14 cellular contexts compared by ENCODE assay signal in genomic region chr15:63166219-63166618, GRCh38. TPM values are rescaled to one million over a fixed set of nuclear protein-coding genes. Genes with fewer than 3 reads are reported as not detected.
A peak's percentile ranks its signal among the peaks of the same experiment; 100 is the strongest.
DNase-seq lines count a peak whose midpoint lies in the region; ATAC-seq and TF ChIP-seq lines count a peak whose summit lies in the region.
"Had no signal": no experiment of that assay in that cellular context is flagged by ENCODE, and none has a peak within 500 bp of the region (broad histone marks: within the 10 kb centered on the region; RNA-seq: fewer than 3 reads in every experiment).

No MANE protein-coding gene starts in this region.

- no peak overlapping the region for H2BK20ac ChIP-seq in H9 (ENCODE audit: low read depth, low read length, poor library complexity, severe bottlenecking)

- H3K27me3 ChIP-seq in CD4-positive, alpha-beta T cell (ENCODE audit: control insufficient read depth, insufficient read depth, low read length) = no peaks in the 10 kb centered on the region
- H3K27me3 ChIP-seq in H9 (ENCODE audit: insufficient read depth, low read length) = no peaks in the 10 kb centered on the region
- no peaks in the 10 kb centered on the region for H3K27me3 ChIP-seq in PC-3 (ENCODE audit: low read length)
- H3K27me3 ChIP-seq in dorsolateral prefrontal cortex = no peaks in the 10 kb centered on the region
- H3K27me3 ChIP-seq: hepatocyte had no signal

- H2BK15ac ChIP-seq in H9 (ENCODE audit: low read depth, low read length) = no peak overlapping the region

- H3K4ac ChIP-seq in H9 (ENCODE audit: low read depth, low read length) = no peak overlapping the region

- no peak overlapping the region for H3K27ac Mint-ChIP-seq in CD4-positive, alpha-beta T cell
- H3K27ac Mint-ChIP-seq in H9 = peak overlapping the region in 2 of 3 experiments; percentile 23 to 47; a peak in 1 of 7 replicates
- H3K27ac Mint-ChIP-seq: CD8-positive, alpha-beta T cell had no signal

- peak; percentile 37 for ATAC-seq in CD4-positive, alpha-beta T cell (ENCODE audit: poor library complexity)
- ATAC-seq in PC-3 = peak; percentile 65
- ATAC-seq in GM18867 (IDR thresholded peaks at IDR 0.05; ENCODE audit: unreplicated experiment) = no peak
- ATAC-seq: CD8-positive, alpha-beta T cell had no signal

- no peaks in the 10 kb centered on the region for H3K79me1 ChIP-seq in H9 (ENCODE audit: insufficient read depth, low read depth, low read length, poor library complexity, severe bottlenecking)

- H3F3A ChIP-seq in PC-3 (ENCODE audit: low read length, unreplicated experiment) = no peaks in the 10 kb centered on the region

- no peak overlapping the region for H4K91ac ChIP-seq in H9 (ENCODE audit: insufficient read length, low read depth, low read length)

- no peak overlapping the region for H2AFZ ChIP-seq in H9 (ENCODE audit: low read length)
- H2AFZ ChIP-seq in PC-3 (ENCODE audit: low read length) = no peak overlapping the region
- H2AFZ ChIP-seq: hepatocyte had no signal

- TF ChIP-seq CTCF in CD4-positive, alpha-beta T cell (IDR thresholded peaks at IDR 0.05) = peak; percentile 38
- peak; percentile 15; the same call in 1 of the 3 replicates for TF ChIP-seq CTCF in H9 (conservative IDR thresholded peaks at IDR 0.05)
- TF ChIP-seq CTCF in PC-3 (conservative IDR thresholded peaks at IDR 0.05; ENCODE audit: low read depth, low read length) = peak; percentile 52
- peak; percentile 20 for TF ChIP-seq CTCF in fibroblast of mammary gland (conservative IDR thresholded peaks at IDR 0.05; ENCODE audit: control insufficient read depth, insufficient read depth, low read depth, low read length)
- TF ChIP-seq CTCF in dorsolateral prefrontal cortex (IDR thresholded peaks at IDR 0.05 in 54 of 56, conservative IDR thresholded peaks at IDR 0.05 in 2 of 56; ENCODE audit: low read depth in 1 of 56, partially characterized antibody in 56 of 56) = peak in 1 of 56 donors; percentile 13

- no peaks in the 10 kb centered on the region; the same call in 1 of the 2 replicates for H3K4me1 ChIP-seq in H9 (ENCODE audit: insufficient read depth, low read length)
- H3K4me1 ChIP-seq in PC-3 (ENCODE audit: insufficient read depth, low read length) = no peaks in the 10 kb centered on the region

- no peak overlapping the region for H3K4me3 Mint-ChIP-seq in CD4-positive, alpha-beta T cell
- no peak overlapping the region for H3K4me3 Mint-ChIP-seq in H9
- H3K4me3 Mint-ChIP-seq: CD8-positive, alpha-beta T cell had no signal

- peaks cover 5% of the 10 kb centered on the region for H3K4me1 Mint-ChIP-seq in CD4-positive, alpha-beta T cell (ENCODE audit: low read depth)
- peaks cover 7 to 14% of the 10 kb centered on the region in 2 experiments for H3K4me1 Mint-ChIP-seq in H9

- H3K23me2 ChIP-seq in H9 (ENCODE audit: insufficient read length, low read depth, low read length, poor library complexity, severe bottlenecking) = no peaks in the 10 kb centered on the region

- no peak overlapping the region for H3K14ac ChIP-seq in H9 (ENCODE audit: insufficient read depth, low read length)

- H3K79me2 ChIP-seq in H9 (ENCODE audit: insufficient read depth, low read length) (no peaks in the 10 kb centered on the region), PC-3 (ENCODE audit: low read length) (no peaks in the 10 kb centered on the region)
- H3K79me2 ChIP-seq: hepatocyte had no signal

- POLR2A ChIA-PET in CD4-positive, alpha-beta T cell (lab: Charles Lee) = interaction anchor here (0.6 to 1.9 kb wide), 8 partner anchors 9 to 235 kb away, joined by 3 to 8 read pairs (median 3); partner anchors contain the start of gene RPS27L
- POLR2A ChIA-PET in PC-3 (lab: Charles Lee; ENCODE audit: unreplicated experiment) = interaction anchor here (0.6 kb wide), 1 partner anchor 74 kb away, joined by 24 read pairs; no protein-coding TSS in a partner anchor

- H3T11ph ChIP-seq in H9 (ENCODE audit: low read length) = no peak overlapping the region

- H3K4me2 ChIP-seq in H9 (ENCODE audit: insufficient read depth, insufficient read length, low read length) (no peak overlapping the region), PC-3 (ENCODE audit: low read length) (no peak overlapping the region)
- H3K4me2 ChIP-seq: hepatocyte, smooth muscle cell had no signal

- H4K5ac ChIP-seq in H9 (ENCODE audit: insufficient read length, low read depth, low read length) = no peak overlapping the region

- CTCF ChIA-PET in CD4-positive, alpha-beta T cell (lab: Charles Lee) = interaction anchor here (0.6 to 1.5 kb wide), 7 partner anchors 26 to 122 kb away, joined by 3 to 6 read pairs (median 3); no protein-coding TSS in a partner anchor
- CTCF ChIA-PET in PC-3 (lab: Charles Lee) = interaction anchor here (0.6 to 0.7 kb wide), 2 partner anchors 68 to 95 kb away, joined by 3 to 4 read pairs; no protein-coding TSS in a partner anchor

- H4K8ac ChIP-seq in H9 (replicated peaks; ENCODE audit: insufficient read length, low read depth, low read length) = no peak overlapping the region

- no peak overlapping the region for H2AK5ac ChIP-seq in H9 (ENCODE audit: insufficient read length, low read length)

- H3K36me3 Mint-ChIP-seq in CD4-positive, alpha-beta T cell (ENCODE audit: low read depth) = no peaks in the 10 kb centered on the region
- no peaks in the 10 kb centered on the region for H3K36me3 Mint-ChIP-seq in H9 (ENCODE audit: insufficient read depth in 1 of 3, low read depth in 3 of 3)
- H3K36me3 Mint-ChIP-seq: CD8-positive, alpha-beta T cell had no signal

- H2BK120ac ChIP-seq in H9 (ENCODE audit: low read depth, low read length, poor library complexity, severe bottlenecking) = no peak overlapping the region

- H3K9me3 Mint-ChIP-seq in CD4-positive, alpha-beta T cell = no peaks in the 10 kb centered on the region
- no peaks in the 10 kb centered on the region for H3K9me3 Mint-ChIP-seq in H9
- H3K9me3 Mint-ChIP-seq: CD8-positive, alpha-beta T cell had no signal

- H4K20me1 ChIP-seq in H9 (ENCODE audit: control insufficient read depth, insufficient read depth, insufficient read length) (no peaks in the 10 kb centered on the region), PC-3 (ENCODE audit: low read length) (no peaks in the 10 kb centered on the region)

- H3K27me3 Mint-ChIP-seq in CD4-positive, alpha-beta T cell = no peaks in the 10 kb centered on the region
- H3K27me3 Mint-ChIP-seq in H9 (ENCODE audit: low read depth) = no peaks in the 10 kb centered on the region

- no peaks in the 10 kb centered on the region for H3K36me3 ChIP-seq in PC-3 (ENCODE audit: low read depth, low read length)

- no CpG with 5 or more reads among the region's 2 CpGs for WGBS in H9 (ENCODE audit: extremely low coverage, insufficient read length, low lambda C conversion rate)

- H3K56ac ChIP-seq in H9 (ENCODE audit: insufficient read length, low read depth, low read length) = no peak overlapping the region

- no peak overlapping the region for H2BK5ac ChIP-seq in H9 (ENCODE audit: insufficient read length, low read length)

- H3K23ac ChIP-seq in H9 (ENCODE audit: insufficient read length, low read depth, low read length) = no peak overlapping the region

- H3K9me3 ChIP-seq in CD4-positive, alpha-beta T cell (ENCODE audit: control insufficient read depth, low read length) = no peaks in the 10 kb centered on the region
- H3K9me3 ChIP-seq in H9 (ENCODE audit: control insufficient read depth, low read depth, low read length) (no peaks in the 10 kb centered on the region), PC-3 (ENCODE audit: low read length) (no peaks in the 10 kb centered on the region)

- H2BK12ac ChIP-seq in H9 (ENCODE audit: insufficient read length, low read depth, low read length) = no peak overlapping the region

- H3K9ac ChIP-seq in H9 (ENCODE audit: extremely low read depth, insufficient read length, low read length) (no peak overlapping the region), PC-3 (ENCODE audit: low read length) (no peak overlapping the region)

- H3K4me3 ChIP-seq in PC-3 (ENCODE audit: low read length) (no peak overlapping the region), fibroblast of mammary gland (ENCODE audit: control insufficient read depth, low read depth, low read length) (no peak overlapping the region), dorsolateral prefrontal cortex (no peak overlapping the region)
- H3K4me3 ChIP-seq: hepatocyte, smooth muscle cell had no signal

- no TSS peak for BruUV-seq in PC-3 (replicated peaks; lab: Mats Ljungman, UMichigan)

- DNase-seq in CD4-positive, alpha-beta T cell = no peak
- no peak for DNase-seq in H9
- peak; percentile 34 for DNase-seq in PC-3
- peak; percentile 31 for DNase-seq in fibroblast of mammary gland (ENCODE audit: low read depth)
- DNase-seq in NCI-H2107 treated with DMSO at 0.1 percent for 48 hours (lab: John Stamatoyannopoulos, UW; ENCODE audit: unreplicated experiment) = no peak
- DNase-seq in kidney glomerular epithelial cell (lab: John Stamatoyannopoulos, UW) = no peak
- DNase-seq in dorsolateral prefrontal cortex = no peak
- DNase-seq: activated CD4-positive, alpha-beta T cell treated with anti-CD3 and anti-CD28 coated beads for 1 hour; activated naive CD4-positive, alpha-beta T cell treated with anti-CD3 and anti-CD28 coated beads, Interleukin-2, amount 50 U/mL, for 16 hours; CD8-positive, alpha-beta T cell; NCI-H1105 had no signal

- intact Hi-C loops in CD4-positive, alpha-beta T cell (cut with DNase I, micrococcal nuclease) = loop anchor here in 1 of 2 experiments (5.0 kb wide), 1 partner anchor 236 kb away; no protein-coding TSS in a partner anchor
- intact Hi-C loops in PC-3 (cut with micrococcal nuclease) (no loop called here), dorsolateral prefrontal cortex (cut with DNase I) (no loop called here)

- H3K9me2 ChIP-seq in PC-3 (replicated peaks; ENCODE audit: low read length) = no peaks in the 10 kb centered on the region

- H3K18ac ChIP-seq in H9 (ENCODE audit: insufficient read length, low read depth, low read length) = no peak overlapping the region

- H3K27ac ChIP-seq in CD4-positive, alpha-beta T cell (ENCODE audit: low read depth, low read length) = no peak overlapping the region
- H3K27ac ChIP-seq in H9 (ENCODE audit: insufficient read length, low read depth, low read length) = no peak overlapping the region
- no peak overlapping the region for H3K27ac ChIP-seq in PC-3 (ENCODE audit: low read length)
- no peak overlapping the region for H3K27ac ChIP-seq in dorsolateral prefrontal cortex
- H3K27ac ChIP-seq: hepatocyte had no signal

RNA-seq across cellular contexts. Expression of gene RPS27L, which starts 8.9 kb away (rescaled TPM):
- total RNA-seq in CD4-positive, alpha-beta T cell = 10 to 100 TPM; 40.0 to 43.1 TPM
- total RNA-seq in H9 (2021) (180 and 194 TPM in 2 replicates), PC-3 (2014; rRNA removed) (33.9 and 48.5 TPM in 2 replicates), dorsolateral prefrontal cortex (10 to 100 TPM; 35.0 to 86.0 (median 57.2) TPM)

RNA-seq across cellular contexts. Expression of gene RAB8B, which starts 23.2 kb away (rescaled TPM):
- 10 to 100 TPM; 74.5 to 75.2 TPM for total RNA-seq in CD4-positive, alpha-beta T cell
- total RNA-seq in H9 (2021) (32.2 and 33.8 TPM in 2 replicates), PC-3 (2014; rRNA removed) (6.2 and 8.5 TPM in 2 replicates), dorsolateral prefrontal cortex (10 to 100 TPM; 22.5 to 54.3 (median 36.0) TPM)

RNA-seq across cellular contexts. Expression of gene LACTB, which starts 44.6 kb away (rescaled TPM):
- 1 to 10 TPM; 6.9 to 7.0 TPM for total RNA-seq in CD4-positive, alpha-beta T cell
- total RNA-seq in H9 (2021) (10.3 and 10.6 TPM in 2 replicates), PC-3 (2014; rRNA removed) (9.2 and 11.2 TPM in 2 replicates), dorsolateral prefrontal cortex (10 to 100 TPM in 70 of 120 experiments, 1 to 10 TPM in 50; 6.5 to 17.1 (median 10.3) TPM)

Comparison
In these comparisons a context has a peak if more than half of its experiments do, and no peak if none do; other contexts are left out.
1. DNase-seq: peak in PC-3 (single experiment) and fibroblast of mammary gland (single experiment); none in CD4-positive, alpha-beta T cell (0 of 10), H9 (single experiment), NCI-H2107 treated with DMSO at 0.1 percent for 48 hours (single experiment), kidney glomerular epithelial cell (single experiment) and dorsolateral prefrontal cortex (0 of 10).